In the genomic region with DNA sequence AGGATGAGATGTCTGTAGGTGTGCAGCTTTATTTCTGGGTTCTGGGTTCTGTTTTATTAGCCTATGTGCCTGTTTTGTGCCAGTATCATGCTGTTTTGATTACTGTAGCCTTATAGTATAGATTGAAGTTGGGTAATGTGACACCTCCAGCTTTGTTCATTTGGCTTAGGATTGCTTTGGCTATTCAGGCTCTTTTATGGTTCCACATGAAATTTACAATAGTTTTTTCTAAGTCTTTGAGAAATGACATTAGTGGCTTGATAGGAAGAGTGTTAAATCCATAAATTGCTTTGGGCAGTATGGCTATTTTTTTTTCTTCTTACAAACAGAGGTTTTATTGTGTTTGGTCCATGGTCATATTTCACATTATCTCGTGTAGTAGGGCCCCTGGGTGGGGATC, we compare ENCODE assay signal across 26 cellular contexts.
"Had no signal": no experiment of that assay in that cellular context is flagged by ENCODE, and none has a peak within 500 bp of the region (broad histone marks: within the 10 kb centered on the region; RNA-seq: fewer than 3 reads in every experiment).

No MANE protein-coding gene starts in this region.

- ATAC-seq: foreskin keratinocyte; gastroesophageal sphincter; heart left ventricle; left lung; mucosa of descending colon; natural killer cell treated with Interleukin-12 subunit alpha and Interleukin-12 subunit beta and Interleukin-15 and Interleukin-18, amount 100 ng/mL, for 72 hours; psoas muscle; right cardiac atrium; stimulated activated memory B cell treated with anti-CD40 and anti-IgM and Interleukin-4, amounts not matched to agents 10 μg/mL and 1 μg/mL and 100 μg/mL, for 72 hours; stimulated activated naive CD8-positive, alpha-beta T cell treated with anti-CD3 and anti-CD28 coated beads, Interleukin-15, Interleukin-2, amounts not matched to agents 100 U/mL and 50 U/mL, for 24 hours had no signal

- H3K9me3 Mint-ChIP-seq: natural killer cell treated with Interleukin-12 subunit alpha and Interleukin-12 subunit beta and Interleukin-15 and Interleukin-18, amount 100 ng/mL, for 72 hours had no signal

- H3K4me1 ChIP-seq: foreskin keratinocyte, gastroesophageal sphincter, left lung, psoas muscle, sigmoid colon, testis, upper lobe of left lung had no signal

- H3K27ac Mint-ChIP-seq: mesothelial cell of epicardium; stimulated activated memory B cell treated with anti-CD40 and anti-IgM and Interleukin-4, amounts not matched to agents 10 μg/mL and 1 μg/mL and 100 μg/mL, for 72 hours had no signal

- H3K4me1 Mint-ChIP-seq: neural crest cell; stimulated activated memory B cell treated with anti-CD40 and anti-IgM and Interleukin-4, amounts not matched to agents 10 μg/mL and 1 μg/mL and 100 μg/mL, for 72 hours had no signal

- H3K27me3 ChIP-seq: esophagus muscularis mucosa, foreskin keratinocyte, gastroesophageal sphincter, heart left ventricle, hepatocyte, left lung, sigmoid colon, testis, tibial nerve, upper lobe of left lung had no signal

- H3K4me3 ChIP-seq: coronary artery, esophagus muscularis mucosa, gastroesophageal sphincter, heart left ventricle, hepatocyte, left lung, mucosa of descending colon, psoas muscle, sigmoid colon, testis, tibial nerve, upper lobe of left lung had no signal

- H3K4me3 Mint-ChIP-seq: mesothelial cell of epicardium; naive B cell; natural killer cell treated with Interleukin-12 subunit alpha and Interleukin-12 subunit beta and Interleukin-15 and Interleukin-18, amount 100 ng/mL, for 72 hours; neural crest cell; stimulated activated memory B cell treated with anti-CD40 and anti-IgM and Interleukin-4, amounts not matched to agents 10 μg/mL and 1 μg/mL and 100 μg/mL, for 72 hours had no signal

- DNase-seq: dermis blood vessel endothelial cell; effector memory CD4-positive, alpha-beta T cell; foreskin keratinocyte; heart left ventricle; kidney; left lung; mesenchymal stem cell; mucosa of descending colon; naive B cell; psoas muscle; right cardiac atrium; sigmoid colon; stimulated activated CD4-positive, alpha-beta T cell treated with anti-CD3 and anti-CD28 coated beads, Interleukin-4, amount 100 ng/mL, for 4 hours; stimulated activated naive CD8-positive, alpha-beta T cell treated with anti-CD3 and anti-CD28 coated beads, Interleukin-15, Interleukin-2, amounts not matched to agents 100 U/mL and 50 U/mL, for 24 hours; substantia nigra; testis; upper lobe of left lung had no signal

- H3K36me3 ChIP-seq: esophagus muscularis mucosa, gastroesophageal sphincter, heart left ventricle, left lung, sigmoid colon, tibial nerve, upper lobe of left lung had no signal

- H3K36me3 Mint-ChIP-seq: naive B cell; stimulated activated memory B cell treated with anti-CD40 and anti-IgM and Interleukin-4, amounts not matched to agents 10 μg/mL and 1 μg/mL and 100 μg/mL, for 72 hours had no signal

- H3K27me3 Mint-ChIP-seq: naive B cell; natural killer cell treated with Interleukin-12 subunit alpha and Interleukin-12 subunit beta and Interleukin-15 and Interleukin-18, amount 100 ng/mL, for 72 hours had no signal

- H3K9me3 ChIP-seq: esophagus muscularis mucosa, gastroesophageal sphincter, heart left ventricle, left lung, mucosa of descending colon, psoas muscle, sigmoid colon, testis, tibial nerve, upper lobe of left lung had no signal
